ENCODE assay signal across 1 cellular context in genomic region chrX:40016702-40017101, GRCh38.
TF ChIP-seq lines count a peak whose summit lies in the region.

No MANE protein-coding gene starts in this region.

TF ChIP-seq in SK-N-SH, 30 proteins besides CTCF, POLR2A, EP300 and RAD21 (continued from another document):
- no peak for TF ChIP-seq TEAD4 (IDR thresholded peaks at IDR 0.05; ENCODE audit: borderline replicate concordance, insufficient read depth)
- no peak for TF ChIP-seq FOXM1 (IDR thresholded peaks at IDR 0.05; ENCODE audit: low read depth)
- no peak for TF ChIP-seq POLR2AphosphoS5 (IDR thresholded peaks at IDR 0.05; ENCODE audit: low read depth, low read length)
- TF ChIP-seq, protein P1, sequence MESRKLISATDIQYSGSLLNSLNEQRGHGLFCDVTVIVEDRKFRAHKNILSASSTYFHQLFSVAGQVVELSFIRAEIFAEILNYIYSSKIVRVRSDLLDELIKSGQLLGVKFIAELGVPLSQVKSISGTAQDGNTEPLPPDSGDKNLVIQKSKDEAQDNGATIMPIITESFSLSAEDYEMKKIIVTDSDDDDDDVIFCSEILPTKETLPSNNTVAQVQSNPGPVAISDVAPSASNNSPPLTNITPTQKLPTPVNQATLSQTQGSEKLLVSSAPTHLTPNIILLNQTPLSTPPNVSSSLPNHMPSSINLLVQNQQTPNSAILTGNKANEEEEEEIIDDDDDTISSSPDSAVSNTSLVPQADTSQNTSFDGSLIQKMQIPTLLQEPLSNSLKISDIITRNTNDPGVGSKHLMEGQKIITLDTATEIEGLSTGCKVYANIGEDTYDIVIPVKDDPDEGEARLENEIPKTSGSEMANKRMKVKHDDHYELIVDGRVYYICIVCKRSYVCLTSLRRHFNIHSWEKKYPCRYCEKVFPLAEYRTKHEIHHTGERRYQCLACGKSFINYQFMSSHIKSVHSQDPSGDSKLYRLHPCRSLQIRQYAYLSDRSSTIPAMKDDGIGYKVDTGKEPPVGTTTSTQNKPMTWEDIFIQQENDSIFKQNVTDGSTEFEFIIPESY (IDR thresholded peaks at IDR 0.05; ENCODE audit: borderline replicate concordance, low read depth): no peak
- TF ChIP-seq NRF1 (IDR thresholded peaks at IDR 0.05; ENCODE audit: low read depth, low read length): no peak
- TF ChIP-seq NFIC (IDR thresholded peaks at IDR 0.05; ENCODE audit: borderline replicate concordance): no peak
TF ChIP-seq in SK-N-SH: peak in this region for 0.
